Comparison of ENCODE assay signal across 8 cellular contexts in genomic region chr2:100235098-100235497, GRCh38.
A peak's percentile ranks its signal among the peaks of the same experiment; 100 is the strongest.
DNase-seq lines count a peak whose midpoint lies in the region; ATAC-seq, FAIRE-seq and TF ChIP-seq lines count a peak whose summit lies in the region.

No MANE protein-coding gene starts in this region.

- no peak for TF ChIP-seq POLR2A in GM12891 (IDR thresholded peaks at IDR 0.05; ENCODE audit: low read depth, low read length)

- H3K27me3 Mint-ChIP-seq in activated naive CD8-positive, alpha-beta T cell treated with anti-CD3 and anti-CD28 coated beads, Interleukin-2, amount 10 ng/mL, durations not matched to agents 7 days and 5 days, result peaks cover 5% of the 10 kb centered on the region

- no peaks in the 10 kb centered on the region for H3K9me3 Mint-ChIP-seq in activated naive CD8-positive, alpha-beta T cell treated with anti-CD3 and anti-CD28 coated beads, Interleukin-2, amount 10 ng/mL, durations not matched to agents 7 days and 5 days

- peak overlapping the region; percentile 44 for H3K27ac ChIP-seq in HUES48 (ENCODE audit: low read depth, low read length)
- no peak overlapping the region for H3K27ac ChIP-seq in caudate nucleus (ENCODE audit: low read depth, low read length)

- H3K36me3 ChIP-seq in HUES48 (ENCODE audit: control insufficient read depth, insufficient read depth, low read length), result no peaks in the 10 kb centered on the region

- no peak overlapping the region for H3K9ac ChIP-seq in HUES48 (ENCODE audit: low read depth, low read length)

- H3K4me1 Mint-ChIP-seq in activated naive CD8-positive, alpha-beta T cell treated with anti-CD3 and anti-CD28 coated beads, Interleukin-2, amount 10 ng/mL, durations not matched to agents 7 days and 5 days, result peaks cover 13% of the 10 kb centered on the region

- peak; percentile 98 for ATAC-seq in GM21529 (IDR thresholded peaks at IDR 0.05; ENCODE audit: unreplicated experiment)
- peak; percentile 91 for ATAC-seq in activated naive CD8-positive, alpha-beta T cell treated with anti-CD3 and anti-CD28 coated beads, Interleukin-2, amount 10 ng/mL, durations not matched to agents 7 days and 5 days (ENCODE audit: low read depth)

- H3K4me3 Mint-ChIP-seq in activated naive CD8-positive, alpha-beta T cell treated with anti-CD3 and anti-CD28 coated beads, Interleukin-2, amount 10 ng/mL, durations not matched to agents 7 days and 5 days, result peak overlapping the region; percentile 53

- POLR2A ChIA-PET in activated naive CD8-positive, alpha-beta T cell treated with anti-CD3 and anti-CD28 coated beads, Interleukin-2, amount 10 ng/mL, durations not matched to agents 7 days and 5 days (lab: Charles Lee), result no interaction called here

- peaks cover 24% of the 10 kb centered on the region for H3K4me1 ChIP-seq in HUES48 (ENCODE audit: control insufficient read depth, insufficient read depth, low read length)

- no peaks in the 10 kb centered on the region for H3K36me3 Mint-ChIP-seq in activated naive CD8-positive, alpha-beta T cell treated with anti-CD3 and anti-CD28 coated beads, Interleukin-2, amount 10 ng/mL, durations not matched to agents 7 days and 5 days

- no peaks in the 10 kb centered on the region for H3K9me3 ChIP-seq in HUES48 (ENCODE audit: control insufficient read depth, insufficient read depth, low read length)

- no peak overlapping the region for H3K4me3 ChIP-seq in HUES48 (ENCODE audit: low read depth, low read length)

- DNase-seq in GM12891 (ENCODE audit: insufficient read length, low spot score) (peak; percentile 41), caudate nucleus (lab: John Stamatoyannopoulos, UW) (no peak), NCI-H2171 (lab: John Stamatoyannopoulos, UW) (no peak), inferior parietal cortex (ENCODE audit: extremely low spot score) (no peak), amniotic stem cell (lab: John Stamatoyannopoulos, UW) (no peak)
- DNase-seq in activated naive CD8-positive, alpha-beta T cell treated with anti-CD3 and anti-CD28 coated beads, Interleukin-2, amount 10 ng/mL, durations not matched to agents 7 days and 5 days, result peak; percentile 56

- peak; percentile 82 for FAIRE-seq in GM12891 (lab: Jason Lieb, UNC)

- peaks cover 6% of the 10 kb centered on the region; the same call in 1 of the 2 replicates for H3K27me3 ChIP-seq in HUES48 (ENCODE audit: control insufficient read depth, insufficient read depth, low read length)

- peak overlapping the region; percentile 86 for H3K27ac Mint-ChIP-seq in activated naive CD8-positive, alpha-beta T cell treated with anti-CD3 and anti-CD28 coated beads, Interleukin-2, amount 10 ng/mL, durations not matched to agents 7 days and 5 days

TF ChIP-seq in GM12891, 5 proteins besides CTCF, POLR2A, EP300 and RAD21:
- TF ChIP-seq SPI1 (IDR thresholded peaks at IDR 0.05; ENCODE audit: low read depth, low read length) (peak; percentile 86), POU2F2 (IDR thresholded peaks at IDR 0.05; ENCODE audit: low read depth, low read length) (no peak)

Comparison
In these comparisons a context has a peak if more than half of its experiments do, and no peak if none do; other contexts are left out.
1. DNase-seq: peak in GM12891 (single experiment) and activated naive CD8-positive, alpha-beta T cell treated with anti-CD3 and anti-CD28 coated beads, Interleukin-2, amount 10 ng/mL, durations not matched to agents 7 days and 5 days (single experiment); none in caudate nucleus (0 of 61), NCI-H2171 (single experiment), inferior parietal cortex (single experiment) and amniotic stem cell (single experiment).